ENCODE assay signal across 7 cellular contexts in the genomic region with DNA sequence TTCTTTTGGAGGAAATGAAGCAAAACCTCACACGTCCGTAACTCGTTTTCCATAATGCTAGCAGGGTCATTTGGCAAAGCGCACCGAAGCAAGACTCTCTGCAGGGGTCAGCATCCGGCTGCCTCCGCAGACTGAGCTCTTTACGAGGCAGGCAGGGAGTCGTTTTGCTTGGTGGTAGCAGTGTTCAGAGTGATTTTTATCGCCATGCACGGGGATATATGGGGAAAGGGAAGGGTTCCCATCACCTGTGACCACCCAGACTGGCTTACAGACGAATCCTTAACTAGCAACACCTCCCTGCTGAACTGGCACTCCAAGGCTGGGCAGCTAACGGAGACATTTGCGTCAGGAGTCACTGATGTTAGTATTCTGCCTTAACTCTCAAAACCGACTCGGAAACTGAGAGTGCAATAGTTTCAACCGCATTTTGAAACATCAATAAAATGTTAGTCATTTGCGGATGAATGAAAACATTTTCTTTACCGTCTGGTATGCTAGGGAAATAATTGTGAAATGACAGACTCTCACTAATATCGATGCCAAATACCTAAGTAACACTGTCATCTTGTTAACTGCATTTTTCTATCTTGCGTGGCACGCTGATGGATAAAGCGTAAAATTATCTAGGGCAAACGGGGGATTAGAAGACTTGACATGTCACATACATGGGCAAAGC. TPM values are rescaled to one million over a fixed set of nuclear protein-coding genes. Genes with fewer than 3 reads are reported as not detected.
DNase-seq lines count a peak whose midpoint lies in the region; ATAC-seq and TF ChIP-seq lines count a peak whose summit lies in the region.

No MANE protein-coding gene starts in this region.

- no peak for TF ChIP-seq RAD21 in liver (IDR thresholded peaks at IDR 0.05)

- 3% methylated on average over 24 of the region's 24 CpGs for WGBS in liver
- 0 to 1% (median 1%) methylated on average over 23 to 24 of the region's 24 CpGs for WGBS in stomach, 5 donors

- POLR2A ChIA-PET in RWPE1 (lab: Yijun Ruan, JAX; ENCODE audit: low non-redundant PET): no interaction called here

- TF ChIP-seq CTCF in RWPE1 (conservative IDR thresholded peaks at IDR 0.05; ENCODE audit: low read depth): no peak
- TF ChIP-seq CTCF in dorsolateral prefrontal cortex (IDR thresholded peaks at IDR 0.05 in 54 of 56, conservative IDR thresholded peaks at IDR 0.05 in 2 of 56; ENCODE audit: low read depth in 1 of 56, partially characterized antibody in 56 of 56): peak in 10 of 56 donors; percentile 4 to 25 (median 14)
- no peak for TF ChIP-seq CTCF in liver (IDR thresholded peaks at IDR 0.05; ENCODE audit: low read depth, low read length, missing input control)
- no peak for TF ChIP-seq CTCF in stomach (IDR thresholded peaks at IDR 0.05)

- H3K36me3 ChIP-seq in liver (ENCODE audit: control insufficient read depth in 4 of 4, insufficient read depth in 3 of 4, low read depth in 1 of 4, low read length in 3 of 4): no peaks in the 10 kb centered on the region
- no peaks in the 10 kb centered on the region for H3K36me3 ChIP-seq in stomach

- H3K27ac ChIP-seq in RWPE1 (peak overlapping the region; percentile 85), dorsolateral prefrontal cortex (peak overlapping the region; percentile 95 to 100 (median 99)), liver (ENCODE audit: low read depth in 1 of 2, low read length in 2 of 2) (peak overlapping the region; percentile 18 to 23), stomach (peak overlapping the region; percentile 58 to 92 (median 91))

- H3K9ac ChIP-seq in liver (ENCODE audit: low read depth in 1 of 2, low read length in 2 of 2): peak overlapping the region in 1 of 2 donors; percentile 14

- peak; percentile 99 for DNase-seq in GM04503 (ENCODE audit: low read depth)
- peak; percentile 96 for DNase-seq in HS-5 (ENCODE audit: low read depth)
- DNase-seq in RWPE1 (ENCODE audit: low spot score): peak; percentile 65
- DNase-seq in dorsolateral prefrontal cortex: peak; percentile 32 to 72 (median 56)
- DNase-seq in stomach: no peak

- CTCF ChIA-PET in RWPE1 (lab: Yijun Ruan, JAX): no interaction called here

- intact Hi-C loops in dorsolateral prefrontal cortex (cut with DNase I): loop anchor here in 1 of 2 donors (5.0 kb wide), 1 partner anchor 97 kb away; no protein-coding TSS in a partner anchor
- intact Hi-C loops in stomach (cut with DNase I; ENCODE audit: low total_unique reads): no loop called here

- peak overlapping the region; percentile 53 to 93 (median 80) for H3K4me3 ChIP-seq in dorsolateral prefrontal cortex
- H3K4me3 ChIP-seq in liver (ENCODE audit: low read depth in 1 of 3, low read length in 3 of 3): peak overlapping the region in 2 of 3 donors; percentile 57 to 59
- H3K4me3 ChIP-seq in stomach: peak overlapping the region; percentile 65 to 83 (median 78)

- TF ChIP-seq EP300 in stomach (IDR thresholded peaks at IDR 0.05): no peak

- H3K27me3 ChIP-seq in dorsolateral prefrontal cortex (no peaks in the 10 kb centered on the region), liver (ENCODE audit: control insufficient read depth in 4 of 4, insufficient read depth in 4 of 4, low read length in 3 of 4) (no peaks in the 10 kb centered on the region), stomach (peaks cover 0 to 7% (median 0%) of the 10 kb centered on the region in 3 donors)

- ATAC-seq in GM21529 (IDR thresholded peaks at IDR 0.05; ENCODE audit: unreplicated experiment): peak; percentile 51

- no peaks in the 10 kb centered on the region for H3K9me3 ChIP-seq in liver (ENCODE audit: control insufficient read depth in 4 of 4, low read length in 3 of 4)
- H3K9me3 ChIP-seq in stomach: no peaks in the 10 kb centered on the region

- peaks cover 4 to 21% (median 19%) of the 10 kb centered on the region in 4 donors for H3K4me1 ChIP-seq in liver (ENCODE audit: control insufficient read depth in 4 of 4, insufficient read depth in 4 of 4, low read length in 3 of 4)
- H3K4me1 ChIP-seq in stomach: peaks cover 0 to 35% (median 16%) of the 10 kb centered on the region in 4 donors

- no peak for TF ChIP-seq POLR2A in stomach (IDR thresholded peaks at IDR 0.05)

TF ChIP-seq in liver, 16 proteins besides CTCF, POLR2A, EP300 and RAD21:
- TF ChIP-seq, protein P1, sequence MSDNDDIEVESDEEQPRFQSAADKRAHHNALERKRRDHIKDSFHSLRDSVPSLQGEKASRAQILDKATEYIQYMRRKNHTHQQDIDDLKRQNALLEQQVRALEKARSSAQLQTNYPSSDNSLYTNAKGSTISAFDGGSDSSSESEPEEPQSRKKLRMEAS (IDR thresholded peaks at IDR 0.05): no peak
- TF ChIP-seq SP1 (IDR thresholded peaks at IDR 0.05) (no peak), GABPA (IDR thresholded peaks at IDR 0.05 in 1 of 2, conservative IDR thresholded peaks at IDR 0.05 in 1 of 2) (no peak), TAF1 (conservative IDR thresholded peaks at IDR 0.05) (no peak), FOXA2 (IDR thresholded peaks at IDR 0.05) (no peak), HNF4G (IDR thresholded peaks at IDR 0.05) (no peak)
- TF ChIP-seq, protein P2, sequence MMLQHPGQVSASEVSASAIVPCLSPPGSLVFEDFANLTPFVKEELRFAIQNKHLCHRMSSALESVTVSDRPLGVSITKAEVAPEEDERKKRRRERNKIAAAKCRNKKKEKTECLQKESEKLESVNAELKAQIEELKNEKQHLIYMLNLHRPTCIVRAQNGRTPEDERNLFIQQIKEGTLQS (IDR thresholded peaks at IDR 0.05): no peak

RNA-seq across cellular contexts. Expression of a gene that starts 2.2 kb away (rescaled TPM):
- total RNA-seq in dorsolateral prefrontal cortex (100 to 1,000 TPM in 107 of 120 experiments, 10 to 100 TPM in 13; 38.5 to 260 (median 150) TPM), liver (under 1 TPM; 0.08 to 0.14 TPM), stomach (10 to 100 TPM in 3 of 5 donors, 1 to 10 TPM in 2; 1.2 to 35.4 (median 13.4) TPM)
- polyA plus RNA-seq in liver (under 1 TPM in 1 of 2 donors, not detected in 1; 0.12 TPM), stomach (1 to 10 TPM; 4.0 to 7.9 (median 4.4) TPM)

Comparison
In these comparisons a context has a peak if more than half of its experiments do, and no peak if none do; other contexts are left out.
1. H3K27ac ChIP-seq: peak in every context shown above with its lines; median percentile 99 in dorsolateral prefrontal cortex; 91 in stomach; 85 in RWPE1; 20 in liver.